Comparison of ENCODE assay signal across 2 cellular contexts in genomic region chr2:48072556-48072955, GRCh38.
TF ChIP-seq lines count a peak whose summit lies in the region.

No MANE protein-coding gene starts in this region.

TF ChIP-seq in HepG2, 621 proteins besides CTCF, POLR2A, EP300 and RAD21 (continued from another document):
- TF ChIP-seq ZBED4 (CRISPR knock-in tag; IDR thresholded peaks at IDR 0.05; ENCODE audit: borderline replicate concordance) = no peak
- TF ChIP-seq, protein P1, sequence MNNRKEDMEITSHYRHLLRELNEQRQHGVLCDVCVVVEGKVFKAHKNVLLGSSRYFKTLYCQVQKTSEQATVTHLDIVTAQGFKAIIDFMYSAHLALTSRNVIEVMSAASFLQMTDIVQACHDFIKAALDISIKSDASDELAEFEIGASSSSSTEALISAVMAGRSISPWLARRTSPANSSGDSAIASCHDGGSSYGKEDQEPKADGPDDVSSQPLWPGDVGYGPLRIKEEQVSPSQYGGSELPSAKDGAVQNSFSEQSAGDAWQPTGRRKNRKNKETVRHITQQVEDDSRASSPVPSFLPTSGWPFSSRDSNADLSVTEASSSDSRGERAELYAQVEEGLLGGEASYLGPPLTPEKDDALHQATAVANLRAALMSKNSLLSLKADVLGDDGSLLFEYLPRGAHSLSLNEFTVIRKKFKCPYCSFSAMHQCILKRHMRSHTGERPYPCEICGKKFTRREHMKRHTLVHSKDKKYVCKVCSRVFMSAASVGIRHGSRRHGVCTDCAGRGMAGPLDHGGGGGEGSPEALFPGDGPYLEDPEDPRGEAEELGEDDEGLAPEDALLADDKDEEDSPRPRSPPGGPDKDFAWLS (CRISPR knock-in tag; IDR thresholded peaks at IDR 0.05; ENCODE audit: borderline replicate concordance) = no peak
- no peak for TF ChIP-seq ZNF883 (CRISPR knock-in tag; IDR thresholded peaks at IDR 0.05; ENCODE audit: not compliant biosample characterization)
- TF ChIP-seq ZNF772 (CRISPR knock-in tag; IDR thresholded peaks at IDR 0.05) = no peak
- peak; percentile 46; the same call in 1 of the 2 replicates for TF ChIP-seq CREB1 (IDR thresholded peaks at IDR 0.05)
- TF ChIP-seq CREB1 (CRISPR knock-in tag; IDR thresholded peaks at IDR 0.05) = no peak

TF ChIP-seq in K562, 482 proteins besides CTCF, POLR2A, EP300 and RAD21 (continued from another document):
- TF ChIP-seq, protein P2, sequence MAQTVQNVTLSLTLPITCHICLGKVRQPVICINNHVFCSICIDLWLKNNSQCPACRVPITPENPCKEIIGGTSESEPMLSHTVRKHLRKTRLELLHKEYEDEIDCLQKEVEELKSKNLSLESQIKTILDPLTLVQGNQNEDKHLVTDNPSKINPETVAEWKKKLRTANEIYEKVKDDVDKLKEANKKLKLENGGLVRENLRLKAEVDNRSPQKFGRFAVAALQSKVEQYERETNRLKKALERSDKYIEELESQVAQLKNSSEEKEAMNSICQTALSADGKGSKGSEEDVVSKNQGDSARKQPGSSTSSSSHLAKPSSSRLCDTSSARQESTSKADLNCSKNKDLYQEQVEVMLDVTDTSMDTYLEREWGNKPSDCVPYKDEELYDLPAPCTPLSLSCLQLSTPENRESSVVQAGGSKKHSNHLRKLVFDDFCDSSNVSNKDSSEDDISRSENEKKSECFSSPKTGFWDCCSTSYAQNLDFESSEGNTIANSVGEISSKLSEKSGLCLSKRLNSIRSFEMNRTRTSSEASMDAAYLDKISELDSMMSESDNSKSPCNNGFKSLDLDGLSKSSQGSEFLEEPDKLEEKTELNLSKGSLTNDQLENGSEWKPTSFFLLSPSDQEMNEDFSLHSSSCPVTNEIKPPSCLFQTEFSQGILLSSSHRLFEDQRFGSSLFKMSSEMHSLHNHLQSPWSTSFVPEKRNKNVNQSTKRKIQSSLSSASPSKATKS (CRISPR knock-in tag; IDR thresholded peaks at IDR 0.05) = no peak
- TF ChIP-seq, protein P3, sequence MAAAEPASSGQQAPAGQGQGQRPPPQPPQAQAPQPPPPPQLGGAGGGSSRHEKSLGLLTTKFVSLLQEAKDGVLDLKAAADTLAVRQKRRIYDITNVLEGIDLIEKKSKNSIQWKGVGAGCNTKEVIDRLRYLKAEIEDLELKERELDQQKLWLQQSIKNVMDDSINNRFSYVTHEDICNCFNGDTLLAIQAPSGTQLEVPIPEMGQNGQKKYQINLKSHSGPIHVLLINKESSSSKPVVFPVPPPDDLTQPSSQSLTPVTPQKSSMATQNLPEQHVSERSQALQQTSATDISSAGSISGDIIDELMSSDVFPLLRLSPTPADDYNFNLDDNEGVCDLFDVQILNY (CRISPR knock-in tag; IDR thresholded peaks at IDR 0.05) = no peak
- TF ChIP-seq, protein P4, sequence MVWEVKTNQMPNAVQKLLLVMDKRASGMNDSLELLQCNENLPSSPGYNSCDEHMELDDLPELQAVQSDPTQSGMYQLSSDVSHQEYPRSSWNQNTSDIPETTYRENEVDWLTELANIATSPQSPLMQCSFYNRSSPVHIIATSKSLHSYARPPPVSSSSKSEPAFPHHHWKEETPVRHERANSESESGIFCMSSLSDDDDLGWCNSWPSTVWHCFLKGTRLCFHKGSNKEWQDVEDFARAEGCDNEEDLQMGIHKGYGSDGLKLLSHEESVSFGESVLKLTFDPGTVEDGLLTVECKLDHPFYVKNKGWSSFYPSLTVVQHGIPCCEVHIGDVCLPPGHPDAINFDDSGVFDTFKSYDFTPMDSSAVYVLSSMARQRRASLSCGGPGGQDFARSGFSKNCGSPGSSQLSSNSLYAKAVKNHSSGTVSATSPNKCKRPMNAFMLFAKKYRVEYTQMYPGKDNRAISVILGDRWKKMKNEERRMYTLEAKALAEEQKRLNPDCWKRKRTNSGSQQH (CRISPR knock-in tag; IDR thresholded peaks at IDR 0.05) = no peak
- TF ChIP-seq ASH1L (IDR thresholded peaks at IDR 0.05; ENCODE audit: borderline replicate concordance, low read depth, partially characterized antibody) = no peak
- no peak for TF ChIP-seq RHOXF2B (CRISPR knock-in tag; conservative IDR thresholded peaks at IDR 0.05)
- TF ChIP-seq ZNF75A (CRISPR knock-in tag; IDR thresholded peaks at IDR 0.05) = no peak
- TF ChIP-seq, protein P5, sequence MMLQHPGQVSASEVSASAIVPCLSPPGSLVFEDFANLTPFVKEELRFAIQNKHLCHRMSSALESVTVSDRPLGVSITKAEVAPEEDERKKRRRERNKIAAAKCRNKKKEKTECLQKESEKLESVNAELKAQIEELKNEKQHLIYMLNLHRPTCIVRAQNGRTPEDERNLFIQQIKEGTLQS (IDR thresholded peaks at IDR 0.05) = peak; percentile 74
- TF ChIP-seq, protein P5 (CRISPR knock-in tag; conservative IDR thresholded peaks at IDR 0.05) = no peak
- TF ChIP-seq ZNF512 (tag; IDR thresholded peaks at IDR 0.05) = no peak
- no peak for TF ChIP-seq STAT5A (IDR thresholded peaks at IDR 0.05; ENCODE audit: borderline replicate concordance, low read length)
- TF ChIP-seq ZNF696 (CRISPR knock-in tag; conservative IDR thresholded peaks at IDR 0.05) = no peak
- TF ChIP-seq ZNF121 (CRISPR knock-in tag; conservative IDR thresholded peaks at IDR 0.05) = no peak
- TF ChIP-seq COPS2 (conservative IDR thresholded peaks at IDR 0.05) = no peak
- no peak for TF ChIP-seq MLX (CRISPR knock-in tag; conservative IDR thresholded peaks at IDR 0.05)
- no peak for TF ChIP-seq CEBPG (CRISPR knock-in tag; IDR thresholded peaks at IDR 0.05)
- TF ChIP-seq CEBPG (tag; conservative IDR thresholded peaks at IDR 0.05 in 1 of 2, IDR thresholded peaks at IDR 0.05 in 1 of 2) = 0 out of 4 replicates have a peak, but pooled peaks of 1 of the 2 experiments have one; percentile 38
- TF ChIP-seq, protein P6, sequence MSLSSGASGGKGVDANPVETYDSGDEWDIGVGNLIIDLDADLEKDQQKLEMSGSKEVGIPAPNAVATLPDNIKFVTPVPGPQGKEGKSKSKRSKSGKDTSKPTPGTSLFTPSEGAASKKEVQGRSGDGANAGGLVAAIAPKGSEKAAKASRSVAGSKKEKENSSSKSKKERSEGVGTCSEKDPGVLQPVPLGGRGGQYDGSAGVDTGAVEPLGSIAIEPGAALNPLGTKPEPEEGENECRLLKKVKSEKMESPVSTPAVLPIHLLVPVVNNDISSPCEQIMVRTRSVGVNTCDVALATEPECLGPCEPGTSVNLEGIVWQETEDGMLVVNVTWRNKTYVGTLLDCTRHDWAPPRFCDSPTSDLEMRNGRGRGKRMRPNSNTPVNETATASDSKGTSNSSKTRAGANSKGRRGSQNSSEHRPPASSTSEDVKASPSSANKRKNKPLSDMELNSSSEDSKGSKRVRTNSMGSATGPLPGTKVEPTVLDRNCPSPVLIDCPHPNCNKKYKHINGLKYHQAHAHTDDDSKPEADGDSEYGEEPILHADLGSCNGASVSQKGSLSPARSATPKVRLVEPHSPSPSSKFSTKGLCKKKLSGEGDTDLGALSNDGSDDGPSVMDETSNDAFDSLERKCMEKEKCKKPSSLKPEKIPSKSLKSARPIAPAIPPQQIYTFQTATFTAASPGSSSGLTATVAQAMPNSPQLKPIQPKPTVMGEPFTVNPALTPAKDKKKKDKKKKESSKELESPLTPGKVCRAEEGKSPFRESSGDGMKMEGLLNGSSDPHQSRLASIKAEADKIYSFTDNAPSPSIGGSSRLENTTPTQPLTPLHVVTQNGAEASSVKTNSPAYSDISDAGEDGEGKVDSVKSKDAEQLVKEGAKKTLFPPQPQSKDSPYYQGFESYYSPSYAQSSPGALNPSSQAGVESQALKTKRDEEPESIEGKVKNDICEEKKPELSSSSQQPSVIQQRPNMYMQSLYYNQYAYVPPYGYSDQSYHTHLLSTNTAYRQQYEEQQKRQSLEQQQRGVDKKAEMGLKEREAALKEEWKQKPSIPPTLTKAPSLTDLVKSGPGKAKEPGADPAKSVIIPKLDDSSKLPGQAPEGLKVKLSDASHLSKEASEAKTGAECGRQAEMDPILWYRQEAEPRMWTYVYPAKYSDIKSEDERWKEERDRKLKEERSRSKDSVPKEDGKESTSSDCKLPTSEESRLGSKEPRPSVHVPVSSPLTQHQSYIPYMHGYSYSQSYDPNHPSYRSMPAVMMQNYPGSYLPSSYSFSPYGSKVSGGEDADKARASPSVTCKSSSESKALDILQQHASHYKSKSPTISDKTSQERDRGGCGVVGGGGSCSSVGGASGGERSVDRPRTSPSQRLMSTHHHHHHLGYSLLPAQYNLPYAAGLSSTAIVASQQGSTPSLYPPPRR (CRISPR knock-in tag; IDR thresholded peaks at IDR 0.05; ENCODE audit: borderline replicate concordance) = no peak
TF ChIP-seq in K562: peak in this region for 2.
